ENCODE assay signal across 1 cellular context in genomic region chr13:33262554-33262953, GRCh38.
TF ChIP-seq lines count a peak whose summit lies in the region.

No MANE protein-coding gene starts in this region.

TF ChIP-seq in A549, 52 proteins besides CTCF, POLR2A, EP300 and RAD21 (continued from another document):
- TF ChIP-seq MYC (IDR thresholded peaks at IDR 0.05; ENCODE audit: borderline replicate concordance, low read length) = no peak
- TF ChIP-seq KDM1A (IDR thresholded peaks at IDR 0.05; ENCODE audit: low read depth) = no peak
- TF ChIP-seq ZFP36 (IDR thresholded peaks at IDR 0.05; ENCODE audit: borderline replicate concordance, partially characterized antibody) = no peak
- no peak for TF ChIP-seq HES2 (IDR thresholded peaks at IDR 0.05)
- no peak for TF ChIP-seq CEBPB (IDR thresholded peaks at IDR 0.05)
